In the genomic region with DNA sequence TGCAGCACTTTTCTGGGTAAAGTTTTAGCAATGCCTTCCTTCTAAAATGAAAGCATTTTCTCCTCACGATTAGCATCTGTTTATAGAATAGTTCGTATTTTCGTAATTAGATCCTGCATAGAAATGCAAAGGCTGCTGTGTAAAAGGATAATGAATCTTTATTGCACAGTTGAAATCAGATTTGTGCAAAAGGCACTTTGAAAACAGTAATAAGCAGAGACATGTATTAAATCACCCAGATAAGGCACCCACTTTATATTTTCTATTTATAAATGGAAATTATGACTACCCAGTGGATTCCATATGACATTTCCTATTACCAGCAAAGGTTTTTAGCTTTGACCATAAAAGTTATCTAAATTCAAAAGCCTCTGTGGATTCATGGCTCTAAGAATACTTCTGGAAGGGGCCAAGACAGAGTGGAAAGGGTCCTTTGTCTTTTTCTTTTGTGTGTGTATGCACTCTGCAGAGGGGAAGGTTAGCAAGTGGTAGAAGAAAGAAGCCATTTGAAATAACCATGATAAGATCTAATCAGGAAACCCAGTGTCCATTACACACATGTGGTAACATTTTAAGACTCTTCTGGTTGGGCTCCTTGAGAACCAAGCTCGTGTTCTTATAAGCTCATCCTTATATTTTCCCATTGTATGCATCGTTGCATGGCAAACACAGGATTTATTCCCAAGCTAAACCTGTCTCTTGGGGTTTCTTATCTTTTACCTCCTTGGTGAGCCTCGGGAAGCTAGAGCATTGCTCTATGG, we compare ENCODE assay signal across 28 cellular contexts.
"Had no signal": no experiment of that assay in that cellular context is flagged by ENCODE, and none has a peak within 500 bp of the region (broad histone marks: within the 10 kb centered on the region; RNA-seq: fewer than 3 reads in every experiment).

No MANE protein-coding gene starts in this region.

- H3K4me1 ChIP-seq: SJCRH30 had no signal

- H3K36me3 ChIP-seq: brain microvascular endothelial cell, cardiac muscle cell, SJCRH30 had no signal

- H3K4me3 ChIP-seq: cardiac muscle cell, SJCRH30 had no signal

- H3K9me3 ChIP-seq: SJCRH30 had no signal

- DNase-seq: activated B cell treated with CpG ODN at 0.5 μM for 24 hours; activated CD4-positive, alpha-beta memory T cell treated with anti-CD3 and anti-CD28 coated beads for 36 hours; activated CD4-positive, alpha-beta T cell treated with anti-CD3 and anti-CD28 coated beads for 1 hour; activated CD4-positive, alpha-beta T cell treated with anti-CD3 and anti-CD28 coated beads, Interleukin-2, amount 10 ng/mL, durations not matched to agents 7 days and 5 days; activated gamma-delta T cell; activated naive CD4-positive, alpha-beta T cell treated with anti-CD3 and anti-CD28 coated beads for 36 hours; activated T-cell treated with anti-CD3 and anti-CD28 coated beads for 4 hours; activated T-cell treated with anti-CD3 and anti-CD28 coated beads, Interleukin-2, amount 50 U/mL, for 48 hours; amygdala; brain microvascular endothelial cell; KBM-7; NCI-H1105; NCI-H1436; NCI-H1694 treated with DMSO at 0.1 percent for 48 hours; NCI-H2029 treated with DMSO at 0.1 percent for 48 hours; NCI-H446; NCI-H524; NK-92 treated with Interleukin-12 subunit alpha and Interleukin-12 subunit beta, amount 100 ng/mL, for 24 hours; OCI-M1; Right ventricle myocardium superior; SJCRH30; T-cell; T-helper 2 cell; T1000 had no signal

- H3K27ac ChIP-seq: brain microvascular endothelial cell, cardiac muscle cell, RWPE1, SJCRH30 had no signal

- H3K27me3 ChIP-seq: brain microvascular endothelial cell, cardiac muscle cell, SJCRH30 had no signal

- ATAC-seq: activated T-helper 17 cell treated with anti-CD3 and anti-CD28 coated beads, Interleukin-2, amount 50 U/mL, for 72 hours; Panc1; T-cell had no signal
